12 cellular contexts compared by ENCODE assay signal in genomic region chr1:3067671-3068399, GRCh38. TPM values are rescaled to one million over a fixed set of nuclear protein-coding genes. Genes with fewer than 3 reads are reported as not detected.
A peak's percentile ranks its signal among the peaks of the same experiment; 100 is the strongest.
DNase-seq lines count a peak whose midpoint lies in the region; ATAC-seq and TF ChIP-seq lines count a peak whose summit lies in the region.
"Had no signal": no experiment of that assay in that cellular context is flagged by ENCODE, and none has a peak within 500 bp of the region (broad histone marks: within the 10 kb centered on the region; RNA-seq: fewer than 3 reads in every experiment).

No MANE protein-coding gene starts in this region.

- TF ChIP-seq CTCF in H9 (conservative IDR thresholded peaks at IDR 0.05) (no peak), colonic mucosa (IDR thresholded peaks at IDR 0.05) (no peak)
- TF ChIP-seq CTCF in activated CD8-positive, alpha-beta T cell treated with anti-CD3 and anti-CD28 coated beads for 36 hours (IDR thresholded peaks at IDR 0.05): no peak

- H3K4me1 ChIP-seq in H9 (ENCODE audit: insufficient read depth, low read length) (peaks cover 4% of the 10 kb centered on the region; the same call in 1 of the 2 replicates), colonic mucosa (no peaks in the 10 kb centered on the region)

- peak overlapping the region; percentile 61; the same call in 1 of the 2 replicates for H3K14ac ChIP-seq in H9 (ENCODE audit: insufficient read depth, low read length)

- H4K91ac ChIP-seq in H9 (ENCODE audit: insufficient read length, low read depth, low read length): no peak overlapping the region

- H3T11ph ChIP-seq in H9 (ENCODE audit: low read length): no peak overlapping the region

- no peak overlapping the region for H2BK120ac ChIP-seq in H9 (ENCODE audit: low read depth, low read length, poor library complexity, severe bottlenecking)

- H3K27me3 ChIP-seq in H9 (ENCODE audit: insufficient read depth, low read length) (peaks cover 79% of the 10 kb centered on the region), colonic mucosa (peaks cover 86% of the 10 kb centered on the region), layer of hippocampus (ENCODE audit: control insufficient read depth, insufficient read depth, low read length) (peaks cover 35% of the 10 kb centered on the region), MG63 (no peaks in the 10 kb centered on the region)

- H4K5ac ChIP-seq in H9 (ENCODE audit: insufficient read length, low read depth, low read length): no peak overlapping the region

- POLR2A ChIA-PET in activated CD8-positive, alpha-beta T cell treated with anti-CD3 and anti-CD28 coated beads for 36 hours (lab: Charles Lee): no interaction called here

- H2BK20ac ChIP-seq in H9 (ENCODE audit: low read depth, low read length, poor library complexity, severe bottlenecking): no peak overlapping the region

- peak overlapping the region; percentile 32 to 68; a peak in 3 of 5 replicates for H3K4me3 Mint-ChIP-seq in H9
- no peak overlapping the region for H3K4me3 Mint-ChIP-seq in activated CD8-positive, alpha-beta T cell treated with anti-CD3 and anti-CD28 coated beads for 36 hours

- no peaks in the 10 kb centered on the region for H3K36me3 Mint-ChIP-seq in H9 (ENCODE audit: insufficient read depth in 1 of 3, low read depth in 3 of 3)
- H3K36me3 Mint-ChIP-seq in activated CD8-positive, alpha-beta T cell treated with anti-CD3 and anti-CD28 coated beads for 36 hours (ENCODE audit: low read depth): no peaks in the 10 kb centered on the region

- ATAC-seq in sciatic nerve (no peak), left colon (no peak)
- no peak for ATAC-seq in activated CD8-positive, alpha-beta T cell treated with anti-CD3 and anti-CD28 coated beads for 36 hours

- H3K4me3 ChIP-seq in colonic mucosa: peak overlapping the region; percentile 23
- no peak overlapping the region for H3K4me3 ChIP-seq in MG63

- H3K23me2 ChIP-seq in H9 (ENCODE audit: insufficient read length, low read depth, low read length, poor library complexity, severe bottlenecking): peaks cover 15% of the 10 kb centered on the region

- no peak overlapping the region for H3K27ac ChIP-seq in H9 (ENCODE audit: insufficient read length, low read depth, low read length)
- H3K27ac ChIP-seq in colonic mucosa: no peak overlapping the region
- peak overlapping the region; percentile 71 for H3K27ac ChIP-seq in layer of hippocampus (ENCODE audit: low read depth, low read length)

- H3K27ac Mint-ChIP-seq in H9: no peak overlapping the region
- no peak overlapping the region for H3K27ac Mint-ChIP-seq in activated CD8-positive, alpha-beta T cell treated with anti-CD3 and anti-CD28 coated beads for 36 hours

- no peaks in the 10 kb centered on the region for H3K79me2 ChIP-seq in H9 (ENCODE audit: insufficient read depth, low read length)

- DNase-seq in H9 (no peak), colonic mucosa (no peak), sciatic nerve (ENCODE audit: low spot score) (peak; percentile 56), MG63 (no peak), left colon (no peak), LoVo (ENCODE audit: low spot score) (no peak)
- DNase-seq in activated CD8-positive, alpha-beta T cell treated with anti-CD3 and anti-CD28 coated beads for 36 hours: no peak
- DNase-seq: NCI-H774; stimulated activated CD4-positive, alpha-beta T cell treated with anti-CD3 and anti-CD28 coated beads, Interleukin-2, amount 100 ng/mL, for 24 hours had no signal

- no peak overlapping the region for H2BK12ac ChIP-seq in H9 (ENCODE audit: insufficient read length, low read depth, low read length)

- H3K18ac ChIP-seq in H9 (ENCODE audit: insufficient read length, low read depth, low read length): no peak overlapping the region

- no peak overlapping the region for H3K4ac ChIP-seq in H9 (ENCODE audit: low read depth, low read length)

- no peak overlapping the region for H2BK15ac ChIP-seq in H9 (ENCODE audit: low read depth, low read length)

- intact Hi-C loops in colonic mucosa (cut with DNase I) (loop anchor here (10.0 kb wide), 1 partner anchor 217 kb away; no protein-coding TSS in a partner anchor), sciatic nerve (cut with DNase I) (loop anchor here (5.0 kb wide), 1 partner anchor 214 kb away; no protein-coding TSS in a partner anchor), left colon (cut with DNase I, micrococcal nuclease) (no loop called here)
- intact Hi-C loops in activated CD8-positive, alpha-beta T cell treated with anti-CD3 and anti-CD28 coated beads for 36 hours (cut with micrococcal nuclease): no loop called here

- no peaks in the 10 kb centered on the region for H4K20me1 ChIP-seq in H9 (ENCODE audit: control insufficient read depth, insufficient read depth, insufficient read length)

- peaks cover 4 to 21% of the 10 kb centered on the region in 2 experiments for H3K4me1 Mint-ChIP-seq in H9
- peaks cover 2% of the 10 kb centered on the region for H3K4me1 Mint-ChIP-seq in activated CD8-positive, alpha-beta T cell treated with anti-CD3 and anti-CD28 coated beads for 36 hours (ENCODE audit: low read depth)

- H3K9me3 ChIP-seq in H9 (ENCODE audit: control insufficient read depth, low read depth, low read length): no peaks in the 10 kb centered on the region
- no peaks in the 10 kb centered on the region for H3K9me3 ChIP-seq in colonic mucosa
- no peaks in the 10 kb centered on the region for H3K9me3 ChIP-seq in MG63

- H3K9ac ChIP-seq in H9 (ENCODE audit: extremely low read depth, insufficient read length, low read length): no peak overlapping the region
- H3K9ac ChIP-seq in colonic mucosa (ENCODE audit: low read depth in 2 of 2, low read length in 2 of 2): no peak overlapping the region

- no peaks in the 10 kb centered on the region for H3K36me3 ChIP-seq in colonic mucosa
- H3K36me3 ChIP-seq in MG63: no peaks in the 10 kb centered on the region

- CTCF ChIA-PET in activated CD8-positive, alpha-beta T cell treated with anti-CD3 and anti-CD28 coated beads for 36 hours (lab: Charles Lee): no interaction called here

- H2AFZ ChIP-seq in H9 (ENCODE audit: low read length): no peak overlapping the region

- WGBS in H9 (ENCODE audit: extremely low coverage, insufficient read length, low lambda C conversion rate): no CpG with 5 or more reads among the region's 78 CpGs

- H3K79me1 ChIP-seq in H9 (ENCODE audit: insufficient read depth, low read depth, low read length, poor library complexity, severe bottlenecking): no peaks in the 10 kb centered on the region

- no peak overlapping the region for H4K8ac ChIP-seq in H9 (replicated peaks; ENCODE audit: insufficient read length, low read depth, low read length)

- peak overlapping the region; percentile 29 for H3K4me2 ChIP-seq in H9 (ENCODE audit: insufficient read depth, insufficient read length, low read length)

- H3K23ac ChIP-seq in H9 (ENCODE audit: insufficient read length, low read depth, low read length): no peak overlapping the region

- H2BK5ac ChIP-seq in H9 (ENCODE audit: insufficient read length, low read length): no peak overlapping the region

- no peak overlapping the region for H3K56ac ChIP-seq in H9 (ENCODE audit: insufficient read length, low read depth, low read length)

- no peaks in the 10 kb centered on the region for H3K9me3 Mint-ChIP-seq in H9
- no peaks in the 10 kb centered on the region for H3K9me3 Mint-ChIP-seq in activated CD8-positive, alpha-beta T cell treated with anti-CD3 and anti-CD28 coated beads for 36 hours

- peaks cover 86% of the 10 kb centered on the region for H3K27me3 Mint-ChIP-seq in H9 (ENCODE audit: low read depth)
- peaks cover 29% of the 10 kb centered on the region for H3K27me3 Mint-ChIP-seq in activated CD8-positive, alpha-beta T cell treated with anti-CD3 and anti-CD28 coated beads for 36 hours

- no peak overlapping the region for H2AK5ac ChIP-seq in H9 (ENCODE audit: insufficient read length, low read length)

RNA-seq across cellular contexts. Expression of gene PRDM16, which starts 1.2 kb away (rescaled TPM):
- total RNA-seq in H9 (2021) (0.17 and 0.70 TPM in 2 replicates), colonic mucosa (1 to 10 TPM in 1 of 2 donors, under 1 TPM in 1; 0.79 to 6.1 TPM), sciatic nerve (31.3 TPM), left colon (1 to 10 TPM; 1.1 to 1.2 TPM)
- under 1 TPM; 0.29 to 0.49 TPM for total RNA-seq in activated CD8-positive, alpha-beta T cell treated with anti-CD3 and anti-CD28 coated beads for 36 hours
- 0.95 TPM in 1 of 2 replicates, not detected in the other for total RNA-seq in MG63 (2014; rRNA removed; shearing (Covaris generic); ENCODE audit: low replicate concordance)
- total RNA-seq: activated CD8-positive, alpha-beta memory T cell treated with anti-CD3 and anti-CD28 coated beads for 36 hours had no signal

RNA-seq across cellular contexts. Expression of gene ACTRT2, which starts 46.6 kb away (rescaled TPM):
- total RNA-seq in H9 (2021) (not detected in 2 replicates), colonic mucosa (not detected), sciatic nerve (not detected), left colon (not detected)
- not detected for total RNA-seq in activated CD8-positive, alpha-beta T cell treated with anti-CD3 and anti-CD28 coated beads for 36 hours
- not detected in 2 replicates for total RNA-seq in MG63 (2014; rRNA removed; shearing (Covaris generic); ENCODE audit: low replicate concordance)
- total RNA-seq: activated CD8-positive, alpha-beta memory T cell treated with anti-CD3 and anti-CD28 coated beads for 36 hours; T-helper 1 cell treated with Interleukin-12 subunit alpha and Interleukin-12 subunit beta and Interleukin-4 antibody, amounts not matched to agents 30 ng/mL and 1 ng/mL, for 36 hours had no signal

Comparison
In these comparisons a context has a peak if more than half of its experiments do, and no peak if none do; other contexts are left out.
1. intact Hi-C loops: an anchor here in colonic mucosa (10.0 kb wide) and sciatic nerve (5.0 kb wide); none called in activated CD8-positive, alpha-beta T cell treated with anti-CD3 and anti-CD28 coated beads for 36 hours and left colon.